Comparison of ENCODE assay signal across 1 cellular context in the genomic region with DNA sequence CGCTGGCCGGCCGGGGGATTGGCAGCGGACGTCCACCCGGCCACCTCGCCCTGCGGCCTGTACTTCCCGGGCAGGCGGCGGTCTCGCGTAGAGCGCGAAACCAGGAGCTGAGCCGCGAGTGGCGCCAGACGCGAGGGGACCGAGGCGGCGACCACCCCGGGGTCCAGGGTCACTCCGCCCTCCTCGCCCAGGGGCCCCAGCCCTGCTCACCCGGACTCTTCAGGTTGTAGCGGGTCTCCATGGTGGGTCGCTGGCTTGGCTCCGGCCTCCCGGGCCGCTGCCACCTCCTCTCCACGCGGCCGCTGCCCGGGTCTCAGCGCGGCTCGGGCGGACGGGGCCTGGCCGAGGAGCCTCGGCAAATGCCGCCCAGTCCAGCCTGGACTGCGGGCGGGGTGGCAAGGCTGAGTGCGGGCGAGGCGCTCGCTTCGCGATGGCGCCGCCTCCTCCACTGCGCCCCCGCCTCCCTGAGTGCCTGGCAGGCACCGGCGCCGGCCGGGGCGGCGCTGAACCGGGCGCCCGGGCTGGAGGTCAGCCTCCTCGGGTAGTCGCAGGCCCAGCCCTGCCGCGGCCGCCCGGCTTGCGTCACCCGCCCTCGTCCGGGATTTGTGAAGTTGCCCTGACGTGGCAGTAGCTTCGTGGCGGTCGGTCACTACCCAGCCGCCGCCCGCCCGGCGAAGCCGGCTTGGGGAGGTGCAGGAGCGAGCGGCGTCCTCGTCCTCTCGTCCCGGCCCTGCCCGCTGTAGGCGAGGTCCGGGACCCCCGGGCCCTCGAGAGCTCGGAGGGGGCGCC.
TF ChIP-seq lines count a peak whose summit lies in the region.

A gene with protein sequence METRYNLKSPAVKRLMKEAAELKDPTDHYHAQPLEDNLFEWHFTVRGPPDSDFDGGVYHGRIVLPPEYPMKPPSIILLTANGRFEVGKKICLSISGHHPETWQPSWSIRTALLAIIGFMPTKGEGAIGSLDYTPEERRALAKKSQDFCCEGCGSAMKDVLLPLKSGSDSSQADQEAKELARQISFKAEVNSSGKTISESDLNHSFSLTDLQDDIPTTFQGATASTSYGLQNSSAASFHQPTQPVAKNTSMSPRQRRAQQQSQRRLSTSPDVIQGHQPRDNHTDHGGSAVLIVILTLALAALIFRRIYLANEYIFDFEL (minus strand): TSS at position 394 of the 789 bp plus-strand sequence. CDS start 153 bp downstream, at position 241.

TF ChIP-seq in K562, 482 proteins besides CTCF, POLR2A, EP300 and RAD21 (continued from another document and continues in another):
- TF ChIP-seq, protein P1, sequence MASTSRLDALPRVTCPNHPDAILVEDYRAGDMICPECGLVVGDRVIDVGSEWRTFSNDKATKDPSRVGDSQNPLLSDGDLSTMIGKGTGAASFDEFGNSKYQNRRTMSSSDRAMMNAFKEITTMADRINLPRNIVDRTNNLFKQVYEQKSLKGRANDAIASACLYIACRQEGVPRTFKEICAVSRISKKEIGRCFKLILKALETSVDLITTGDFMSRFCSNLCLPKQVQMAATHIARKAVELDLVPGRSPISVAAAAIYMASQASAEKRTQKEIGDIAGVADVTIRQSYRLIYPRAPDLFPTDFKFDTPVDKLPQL (IDR thresholded peaks at IDR 0.05; ENCODE audit: extremely low read depth, insufficient read length), result no peak
- no peak for TF ChIP-seq TOE1 (IDR thresholded peaks at IDR 0.05; ENCODE audit: borderline replicate concordance)
- TF ChIP-seq TOE1 (CRISPR knock-in tag; IDR thresholded peaks at IDR 0.05; ENCODE audit: borderline replicate concordance, low read depth), result no peak; the same call in 1 of the 2 replicates
- TF ChIP-seq TAF7 (tag; IDR thresholded peaks at IDR 0.05), result no peak
- peak in 1 of 2 experiments; percentile 64; a peak in 1 of 4 replicates for TF ChIP-seq SIN3A (IDR thresholded peaks at IDR 0.05; ENCODE audit: borderline replicate concordance in 2 of 2, control insufficient read depth in 1 of 2, low read depth in 2 of 2, low read length in 2 of 2)
- peak in 1 of 2 experiments; percentile 64; a peak in 1 of 4 replicates for TF ChIP-seq CSDE1 (IDR thresholded peaks at IDR 0.05)
- no peak for TF ChIP-seq SREBF1 (IDR thresholded peaks at IDR 0.05; ENCODE audit: borderline replicate concordance, low read depth, low read length)
- TF ChIP-seq ZKSCAN8 (CRISPR knock-in tag; IDR thresholded peaks at IDR 0.05), result no peak
- TF ChIP-seq CREB1 (IDR thresholded peaks at IDR 0.05), result peak; percentile 87
- no peak for TF ChIP-seq CREB1 (CRISPR knock-in tag; IDR thresholded peaks at IDR 0.05)
- TF ChIP-seq, protein P2, sequence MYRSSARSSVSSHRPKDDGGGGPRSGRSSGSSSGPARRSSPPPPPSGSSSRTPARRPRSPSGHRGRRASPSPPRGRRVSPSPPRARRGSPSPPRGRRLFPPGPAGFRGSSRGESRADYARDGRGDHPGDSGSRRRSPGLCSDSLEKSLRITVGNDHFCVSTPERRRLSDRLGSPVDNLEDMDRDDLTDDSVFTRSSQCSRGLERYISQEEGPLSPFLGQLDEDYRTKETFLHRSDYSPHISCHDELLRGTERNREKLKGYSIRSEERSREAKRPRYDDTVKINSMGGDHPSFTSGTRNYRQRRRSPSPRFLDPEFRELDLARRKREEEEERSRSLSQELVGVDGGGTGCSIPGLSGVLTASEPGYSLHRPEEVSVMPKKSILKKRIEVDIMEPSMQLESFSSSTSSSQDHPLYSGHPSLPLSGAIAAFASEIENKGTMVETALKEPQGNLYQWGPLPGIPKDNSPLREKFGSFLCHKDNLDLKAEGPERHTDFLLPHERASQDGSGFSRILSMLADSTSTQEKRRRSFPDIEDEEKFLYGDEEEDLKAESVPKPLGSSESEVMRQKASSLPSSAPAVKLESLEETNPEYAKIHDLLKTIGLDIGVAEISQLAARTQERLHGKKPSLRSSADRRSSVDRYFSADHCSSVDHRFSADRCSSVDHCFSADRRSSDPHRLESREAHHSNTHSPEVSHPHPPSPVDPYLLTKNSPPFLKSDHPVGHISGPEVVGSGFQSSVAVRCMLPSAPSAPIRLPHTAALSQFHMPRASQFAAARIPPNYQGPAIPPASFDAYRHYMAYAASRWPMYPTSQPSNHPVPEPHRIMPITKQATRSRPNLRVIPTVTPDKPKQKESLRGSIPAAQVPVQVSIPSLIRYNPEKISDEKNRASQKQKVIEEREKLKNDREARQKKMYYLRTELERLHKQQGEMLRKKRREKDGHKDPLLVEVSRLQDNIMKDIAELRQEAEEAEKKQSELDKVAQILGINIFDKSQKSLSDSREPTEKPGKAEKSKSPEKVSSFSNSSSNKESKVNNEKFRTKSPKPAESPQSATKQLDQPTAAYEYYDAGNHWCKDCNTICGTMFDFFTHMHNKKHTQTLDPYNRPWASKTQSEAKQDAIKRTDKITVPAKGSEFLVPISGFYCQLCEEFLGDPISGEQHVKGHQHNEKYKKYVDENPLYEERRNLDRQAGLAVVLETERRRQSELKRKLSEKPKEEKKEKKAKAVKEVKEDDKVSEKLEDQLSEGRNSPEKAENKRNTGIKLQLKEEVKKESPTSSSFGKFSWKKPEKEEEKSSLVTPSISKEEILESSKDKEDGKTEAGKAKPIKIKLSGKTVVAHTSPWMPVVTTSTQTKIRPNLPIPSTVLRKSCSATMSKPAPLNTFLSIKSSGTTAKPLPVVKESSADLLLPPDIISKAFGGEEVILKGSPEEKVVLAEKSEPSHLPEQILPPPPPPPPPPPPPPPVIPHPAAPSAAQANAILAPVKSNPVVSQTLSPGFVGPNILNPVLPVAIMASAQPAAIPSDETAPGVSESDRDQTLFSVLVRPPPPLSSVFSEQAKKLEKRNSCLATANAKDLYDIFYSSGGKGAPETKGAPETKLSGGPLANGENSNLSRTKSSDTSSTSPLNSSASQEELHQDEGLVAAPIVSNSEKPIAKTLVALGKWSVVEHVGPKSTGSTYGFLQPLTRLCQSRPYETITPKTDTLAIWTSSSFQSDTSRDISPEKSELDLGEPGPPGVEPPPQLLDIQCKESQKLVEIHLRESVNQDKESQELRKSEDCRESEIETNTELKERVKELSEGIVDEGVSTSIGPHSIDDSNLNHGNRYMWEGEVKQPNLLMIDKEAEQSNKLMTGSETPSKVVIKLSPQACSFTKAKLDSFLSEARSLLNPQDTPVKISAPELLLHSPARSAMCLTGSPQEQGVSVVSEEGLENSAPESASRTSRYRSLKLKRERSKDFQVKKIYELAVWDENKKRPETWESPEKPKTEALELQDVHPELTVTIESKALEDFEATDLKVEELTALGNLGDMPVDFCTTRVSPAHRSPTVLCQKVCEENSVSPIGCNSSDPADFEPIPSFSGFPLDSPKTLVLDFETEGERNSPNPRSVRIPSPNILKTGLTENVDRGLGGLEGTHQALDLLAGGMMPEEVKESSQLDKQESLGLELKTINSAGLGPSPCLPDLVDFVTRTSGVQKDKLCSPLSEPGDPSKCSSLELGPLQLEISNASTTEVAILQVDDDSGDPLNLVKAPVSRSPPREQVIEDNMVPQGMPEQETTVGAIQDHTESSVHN (IDR thresholded peaks at IDR 0.05; ENCODE audit: borderline replicate concordance in 1 of 2, low read depth in 1 of 2), result no peak
- TF ChIP-seq MTA2 (IDR thresholded peaks at IDR 0.05; ENCODE audit: low read depth), result no peak
- TF ChIP-seq ZNF224 (CRISPR knock-in tag; IDR thresholded peaks at IDR 0.05), result no peak
- no peak for TF ChIP-seq ZNF384 (IDR thresholded peaks at IDR 0.05; ENCODE audit: low read depth, low read length)
- peak; percentile 37; the same call in 1 of the 2 replicates for TF ChIP-seq ZKSCAN1 (IDR thresholded peaks at IDR 0.05; ENCODE audit: low read depth, low read length)
- no peak for TF ChIP-seq BCLAF1 (IDR thresholded peaks at IDR 0.05; ENCODE audit: borderline replicate concordance in 1 of 2, control insufficient read depth in 1 of 2, low read depth in 2 of 2, low read length in 1 of 2)
- TF ChIP-seq ZNF639 (CRISPR knock-in tag; conservative IDR thresholded peaks at IDR 0.05 in 1 of 2, IDR thresholded peaks at IDR 0.05 in 1 of 2), result peak; percentile 60 to 96; a peak in 3 of 4 replicates
- no peak for TF ChIP-seq ZBTB11 (CRISPR knock-in tag; IDR thresholded peaks at IDR 0.05)
- TF ChIP-seq JUN (IDR thresholded peaks at IDR 0.05; ENCODE audit: borderline replicate concordance, low read depth, low read length), result no peak
- 0 out of 2 replicates have a peak, but pooled peaks have one; percentile 34 for TF ChIP-seq JUN (CRISPR knock-in tag; IDR thresholded peaks at IDR 0.05; ENCODE audit: borderline replicate concordance)
- TF ChIP-seq RBFOX2 (IDR thresholded peaks at IDR 0.05; ENCODE audit: low read depth, low read length), result peak; percentile 97
- TF ChIP-seq HNRNPH1 (optimal IDR thresholded peaks at IDR 0.05; ENCODE audit: low read depth, low read length), result no peak
- TF ChIP-seq CEBPZ (IDR thresholded peaks at IDR 0.05; ENCODE audit: borderline replicate concordance, low read depth, low read length), result no peak
- TF ChIP-seq, protein P3, sequence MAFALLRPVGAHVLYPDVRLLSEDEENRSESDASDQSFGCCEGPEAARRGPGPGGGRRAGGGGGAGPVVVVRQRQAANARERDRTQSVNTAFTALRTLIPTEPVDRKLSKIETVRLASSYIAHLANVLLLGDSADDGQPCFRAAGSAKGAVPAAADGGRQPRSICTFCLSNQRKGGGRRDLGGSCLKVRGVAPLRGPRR (CRISPR knock-in tag; IDR thresholded peaks at IDR 0.05), result no peak
- no peak for TF ChIP-seq RHOXF2B (CRISPR knock-in tag; conservative IDR thresholded peaks at IDR 0.05)
- TF ChIP-seq MAFF (IDR thresholded peaks at IDR 0.05; ENCODE audit: low read length), result no peak
- no peak for TF ChIP-seq ZSCAN29 (IDR thresholded peaks at IDR 0.05)
- TF ChIP-seq FOXJ3 (CRISPR knock-in tag; IDR thresholded peaks at IDR 0.05), result no peak
